Comparison of ENCODE assay signal across 11 cellular contexts in genomic region chr17:40327244-40327666, GRCh38. TPM values are rescaled to one million over a fixed set of nuclear protein-coding genes. Genes with fewer than 3 reads are reported as not detected.
DNase-seq lines count a peak whose midpoint lies in the region; ATAC-seq and TF ChIP-seq lines count a peak whose summit lies in the region.
"Had no signal": no experiment of that assay in that cellular context is flagged by ENCODE, and none has a peak within 500 bp of the region (broad histone marks: within the 10 kb centered on the region; RNA-seq: fewer than 3 reads in every experiment).

No MANE protein-coding gene starts in this region.

- H3K27me3 Mint-ChIP-seq in CD8-positive, alpha-beta memory T cell, result peaks cover 0 to 8% of the 10 kb centered on the region in 2 donors

- H3K9me3 ChIP-seq in CD8-positive, alpha-beta memory T cell (ENCODE audit: low read length), result no peaks in the 10 kb centered on the region
- H3K9me3 ChIP-seq in esophagus muscularis mucosa, result no peaks in the 10 kb centered on the region
- H3K9me3 ChIP-seq in sigmoid colon, result no peaks in the 10 kb centered on the region

- 100% methylated on average over 1 of the region's 3 CpGs for WGBS in esophagus muscularis mucosa
- WGBS in sigmoid colon, 2 donors, result 60 to 70% methylated on average over 3 of the region's 3 CpGs

- peak overlapping the region; percentile 93 for H3K27ac ChIP-seq in CD8-positive, alpha-beta memory T cell (ENCODE audit: low read depth, low read length)
- H3K27ac ChIP-seq in RWPE1 (peak overlapping the region; percentile 99), esophagus muscularis mucosa (replicated peaks in 1 of 4) (peak overlapping the region; percentile 94 to 98 (median 96)), sigmoid colon (peak overlapping the region; percentile 93 to 98 (median 96))

- H3K9me3 Mint-ChIP-seq in CD8-positive, alpha-beta memory T cell, result peaks cover 0 to 8% (median 2%) of the 10 kb centered on the region in 5 donors
- H3K9me3 Mint-ChIP-seq: GM23338 had no signal

- DNase-seq in CD8-positive, alpha-beta memory T cell, result no peak
- DNase-seq in RWPE1 (ENCODE audit: low spot score), result no peak
- no peak for DNase-seq in esophagus muscularis mucosa (ENCODE audit: extremely low spot score)
- DNase-seq in sigmoid colon, result no peak
- DNase-seq in NCI-H2196 (lab: John Stamatoyannopoulos, UW; ENCODE audit: unreplicated experiment), result no peak
- no peak for DNase-seq in T-helper 9 cell
- DNase-seq: mesendoderm had no signal

- no peak for TF ChIP-seq EP300 in esophagus muscularis mucosa (IDR thresholded peaks at IDR 0.05)
- TF ChIP-seq EP300 in sigmoid colon (IDR thresholded peaks at IDR 0.05), result no peak

- intact Hi-C loops in esophagus muscularis mucosa (cut with DNase I) (no loop called here), sigmoid colon (cut with DNase I) (no loop called here)

- POLR2A ChIA-PET in CD8-positive, alpha-beta memory T cell (lab: Charles Lee), result interaction anchor here (1.3 to 2.4 kb wide), 2 partner anchors 8 to 9 kb away, joined by 4 to 6 read pairs; no protein-coding TSS in a partner anchor
- POLR2A ChIA-PET in RWPE1 (lab: Yijun Ruan, JAX; ENCODE audit: low non-redundant PET), result no interaction called here

- CTCF ChIA-PET in CD8-positive, alpha-beta memory T cell (lab: Charles Lee), result interaction anchor here (1.3 to 7.3 kb wide), 4 partner anchors 9 to 27 kb away, joined by 5 to 46 read pairs (median 37); no protein-coding TSS in a partner anchor
- CTCF ChIA-PET in RWPE1 (lab: Yijun Ruan, JAX), result interaction anchor here (0.6 to 1.0 kb wide), 3 partner anchors 9 to 216 kb away, joined by 3 to 10 read pairs (median 3); no protein-coding TSS in a partner anchor

- TF ChIP-seq CTCF in RWPE1 (conservative IDR thresholded peaks at IDR 0.05; ENCODE audit: low read depth) (no peak), esophagus muscularis mucosa (IDR thresholded peaks at IDR 0.05) (no peak), sigmoid colon (IDR thresholded peaks at IDR 0.05) (no peak)

- peak overlapping the region; percentile 98 to 100 (median 100) for H3K27ac Mint-ChIP-seq in CD8-positive, alpha-beta memory T cell
- H3K27ac Mint-ChIP-seq: GM23338 had no signal

- no peak for TF ChIP-seq POLR2A in esophagus muscularis mucosa (IDR thresholded peaks at IDR 0.05; ENCODE audit: low read depth)
- no peak for TF ChIP-seq POLR2A in sigmoid colon (IDR thresholded peaks at IDR 0.05)

- ATAC-seq in HG03432 (IDR thresholded peaks at IDR 0.05; ENCODE audit: unreplicated experiment), result no peak
- no peak for ATAC-seq in GM18867 (IDR thresholded peaks at IDR 0.05; ENCODE audit: unreplicated experiment)
- ATAC-seq: GM23338 had no signal

- H3K36me3 ChIP-seq in CD8-positive, alpha-beta memory T cell (ENCODE audit: insufficient read depth, low read length), result peaks cover 13% of the 10 kb centered on the region
- H3K36me3 ChIP-seq in esophagus muscularis mucosa (peaks cover 0 to 5% (median 2%) of the 10 kb centered on the region in 4 donors), sigmoid colon (no peaks in the 10 kb centered on the region)

- peaks cover 0 to 29% (median 5%) of the 10 kb centered on the region in 3 donors for H3K36me3 Mint-ChIP-seq in CD8-positive, alpha-beta memory T cell

- H3K27me3 ChIP-seq in CD8-positive, alpha-beta memory T cell (ENCODE audit: insufficient read depth, low read length, poor library complexity, severe bottlenecking), result no peaks in the 10 kb centered on the region
- H3K27me3 ChIP-seq in esophagus muscularis mucosa (no peaks in the 10 kb centered on the region), sigmoid colon (no peaks in the 10 kb centered on the region)

- peaks cover 93% of the 10 kb centered on the region for H3K4me1 ChIP-seq in CD8-positive, alpha-beta memory T cell (ENCODE audit: insufficient read depth, low read length)
- H3K4me1 ChIP-seq in esophagus muscularis mucosa (peaks cover 100% of the 10 kb centered on the region in 4 donors), sigmoid colon (peaks cover 0 to 100% (median 100%) of the 10 kb centered on the region in 4 donors)

- H3K4me3 ChIP-seq in CD8-positive, alpha-beta memory T cell (ENCODE audit: low read length), result peak overlapping the region; percentile 67
- no peak overlapping the region for H3K4me3 ChIP-seq in esophagus muscularis mucosa
- H3K4me3 ChIP-seq in sigmoid colon, result no peak overlapping the region
- H3K4me3 ChIP-seq: GM23338 had no signal

- peak overlapping the region; percentile 75 to 90 (median 85) for H3K4me3 Mint-ChIP-seq in CD8-positive, alpha-beta memory T cell
- H3K4me3 Mint-ChIP-seq: GM23338 had no signal

- peaks cover 79 to 92% (median 88%) of the 10 kb centered on the region in 3 donors for H3K4me1 Mint-ChIP-seq in CD8-positive, alpha-beta memory T cell

RNA-seq across cellular contexts. Expression of gene RARA, which starts 18.3 kb away (rescaled TPM):
- 10 to 100 TPM; 37.4 to 37.8 TPM for total RNA-seq in CD8-positive, alpha-beta memory T cell
- polyA plus RNA-seq in CD8-positive, alpha-beta memory T cell, result 14.0 TPM
- 10 to 100 TPM; 26.2 to 53.5 (median 52.2) TPM for total RNA-seq in esophagus muscularis mucosa
- 10 to 100 TPM; 15.8 to 27.3 (median 20.5) TPM for total RNA-seq in sigmoid colon
- polyA plus RNA-seq in sigmoid colon, result 10 to 100 TPM; 26.4 to 29.6 (median 27.8) TPM

RNA-seq across cellular contexts. Expression of gene GJD3, which starts 37.3 kb away (rescaled TPM):
- under 1 TPM in 1 of 2 experiments, not detected in 1; 0.24 TPM for total RNA-seq in CD8-positive, alpha-beta memory T cell
- polyA plus RNA-seq in CD8-positive, alpha-beta memory T cell, result 0.40 TPM
- total RNA-seq in esophagus muscularis mucosa (under 1 TPM in 2 of 4 donors, not detected in 2; 0.40 to 0.50 TPM), sigmoid colon (1 to 10 TPM in 1 of 4 donors, under 1 TPM in 1, not detected in 2; 0.49 to 2.1 TPM)
- under 1 TPM in 1 of 3 donors, not detected in 2; 0.64 TPM for polyA plus RNA-seq in sigmoid colon
- total RNA-seq: urinary bladder had no signal
- polyA plus RNA-seq: GM23338 had no signal

RNA-seq across cellular contexts. Expression of gene CDC6, which starts 39.6 kb away (rescaled TPM):
- 100 to 1,000 TPM; 107 to 110 TPM for total RNA-seq in CD8-positive, alpha-beta memory T cell
- polyA plus RNA-seq in CD8-positive, alpha-beta memory T cell, result 0.49 TPM
- total RNA-seq in esophagus muscularis mucosa (under 1 TPM; 0.32 to 0.83 (median 0.44) TPM), sigmoid colon (1 to 10 TPM in 1 of 4 donors, under 1 TPM in 2, not detected in 1; 0.33 to 1.5 (median 0.83) TPM)
- 10 to 100 TPM in 1 of 3 donors, 1 to 10 TPM in 2; 2.4 to 10.9 (median 8.6) TPM for polyA plus RNA-seq in sigmoid colon

Comparison
In these comparisons a context has a peak if more than half of its experiments do, and no peak if none do; other contexts are left out.
1. RNA of gene CDC6, which starts 39.6 kb away (total RNA-seq): 107 to 110 TPM in CD8-positive, alpha-beta memory T cell; 0.33 to 1.5 TPM in sigmoid colon and 0.32 to 0.83 TPM in esophagus muscularis mucosa; every median in the first group is over 10 times any median in the second.
2. Peak in every context shown above with its lines, with median percentiles within 50 percentile points of each other: H3K27ac ChIP-seq.